ENCODE assay signal across 11 cellular contexts in genomic region chr22:37547249-37547741, GRCh38. TPM values are rescaled to one million over a fixed set of nuclear protein-coding genes. Genes with fewer than 3 reads are reported as not detected.
DNase-seq lines count a peak whose midpoint lies in the region; ATAC-seq and TF ChIP-seq lines count a peak whose summit lies in the region.
"Had no signal": no experiment of that assay in that cellular context is flagged by ENCODE, and none has a peak within 500 bp of the region (broad histone marks: within the 10 kb centered on the region; RNA-seq: fewer than 3 reads in every experiment).

No MANE protein-coding gene starts in this region.

- H3K4me1 ChIP-seq in HEK293 (ENCODE audit: control insufficient read depth, insufficient read depth, low read length) (no peaks in the 10 kb centered on the region), lung (ENCODE audit: control insufficient read depth in 2 of 2, insufficient read depth in 2 of 2, low read length in 2 of 2) (peaks cover 0 to 22% of the 10 kb centered on the region in 2 donors), spleen (peaks cover 19 to 70% (median 39%) of the 10 kb centered on the region in 6 donors)

- intact Hi-C loops in spleen (cut with DNase I; ENCODE audit: low total_unique reads), result no loop called here
- intact Hi-C loops in CD4-positive, alpha-beta T cell (cut with DNase I, micrococcal nuclease), result no loop called here

- DNase-seq in coronary artery (ENCODE audit: low spot score) (peak; percentile 74), lung (ENCODE audit: low spot score) (no peak), spleen (no peak), HuH-7 (ENCODE audit: low spot score) (no peak), NCI-H1694 treated with DMSO at 0.1 percent for 48 hours (lab: John Stamatoyannopoulos, UW) (no peak), A172 (ENCODE audit: low spot score) (no peak)
- no peak for DNase-seq in CD4-positive, alpha-beta T cell
- DNase-seq: Kasumi-1 had no signal

- H3K27me3 ChIP-seq in lung (ENCODE audit: control insufficient read depth, insufficient read depth) (no peaks in the 10 kb centered on the region), spleen (replicated peaks in 1 of 7) (peaks cover 0 to 47% (median 0%) of the 10 kb centered on the region in 7 donors)
- H3K27me3 ChIP-seq in CD4-positive, alpha-beta T cell (ENCODE audit: control insufficient read depth, insufficient read depth, low read length), result no peaks in the 10 kb centered on the region

- no peak overlapping the region for H3K4me3 Mint-ChIP-seq in CD4-positive, alpha-beta T cell

- POLR2A ChIA-PET in HEK293 (lab: Yijun Ruan, JAX), result interaction anchor here (0.5 to 2.3 kb wide), 6 partner anchors 13 to 61 kb away, joined by 3 to 8 read pairs (median 4); partner anchors contain the start of genes CDC42EP1 and GGA1
- POLR2A ChIA-PET in CD4-positive, alpha-beta T cell (lab: Charles Lee), result no interaction called here

- H3K27ac Mint-ChIP-seq in CD4-positive, alpha-beta T cell, result no peak overlapping the region

- H3K36me3 ChIP-seq in HEK293 (ENCODE audit: control insufficient read depth in 2 of 2, insufficient read depth in 1 of 2, low read length in 2 of 2) (no peaks in the 10 kb centered on the region), lung (ENCODE audit: control insufficient read depth in 2 of 2, insufficient read depth in 2 of 2, low read length in 2 of 2) (no peaks in the 10 kb centered on the region), spleen (no peaks in the 10 kb centered on the region)

- CTCF ChIA-PET in HEK293 (lab: Yijun Ruan, JAX), result interaction anchor here (0.5 to 16.7 kb wide), 8 partner anchors 19 to 316 kb away, joined by 3 to 608 read pairs (median 4); partner anchors contain the start of genes GGA1 and LGALS2
- CTCF ChIA-PET in CD4-positive, alpha-beta T cell (lab: Charles Lee), result interaction anchor here (3.9 kb wide), 1 partner anchor 19 kb away, joined by 26 read pairs; no protein-coding TSS in a partner anchor

- no peaks in the 10 kb centered on the region for H3K36me3 Mint-ChIP-seq in CD4-positive, alpha-beta T cell (ENCODE audit: low read depth)

- ATAC-seq in lung (ENCODE audit: insufficient read depth, low FRiP score), result no peak
- no peak for ATAC-seq in CD4-positive, alpha-beta T cell (ENCODE audit: poor library complexity)

- H3K4me1 Mint-ChIP-seq in CD4-positive, alpha-beta T cell (ENCODE audit: low read depth), result peaks cover 6% of the 10 kb centered on the region

- TF ChIP-seq CTCF in HEK293 (tag by site-specific recombination; IDR thresholded peaks at IDR 0.05), result no peak
- no peak for TF ChIP-seq CTCF in coronary artery (IDR thresholded peaks at IDR 0.05)
- TF ChIP-seq CTCF in lung (IDR thresholded peaks at IDR 0.05; ENCODE audit: control extremely low read depth, extremely low read depth), result no peak
- TF ChIP-seq CTCF in spleen (IDR thresholded peaks at IDR 0.05 in 8 of 11, conservative IDR thresholded peaks at IDR 0.05 in 3 of 11), result no peak
- no peak for TF ChIP-seq CTCF in CD4-positive, alpha-beta T cell (IDR thresholded peaks at IDR 0.05)

- no peaks in the 10 kb centered on the region for H3K9me3 Mint-ChIP-seq in CD4-positive, alpha-beta T cell

- H3K4me3 ChIP-seq in HEK293 (ENCODE audit: low read depth, low read length), result no peak overlapping the region
- H3K4me3 ChIP-seq in coronary artery, result no peak overlapping the region
- H3K4me3 ChIP-seq in lung, result no peak overlapping the region
- H3K4me3 ChIP-seq in spleen, result no peak overlapping the region

- H3K27me3 Mint-ChIP-seq in CD4-positive, alpha-beta T cell, result peaks cover 15% of the 10 kb centered on the region

- H3K9me3 ChIP-seq in HEK293 (ENCODE audit: control insufficient read depth, insufficient read depth, low read depth, low read length) (no peaks in the 10 kb centered on the region), lung (ENCODE audit: control insufficient read depth in 2 of 2, insufficient read depth in 1 of 2, low read length in 1 of 2) (no peaks in the 10 kb centered on the region), spleen (no peaks in the 10 kb centered on the region)
- no peaks in the 10 kb centered on the region for H3K9me3 ChIP-seq in CD4-positive, alpha-beta T cell (ENCODE audit: control insufficient read depth, low read length)

- 59 to 63% methylated on average over 9 of the region's 9 CpGs for WGBS in lung, 2 donors
- whole genome bisulfite sequencing in spleen, 5 donors, result 75 to 79% (median 76%) methylated on average over 9 of the region's 9 CpGs

- no peak overlapping the region for H3K27ac ChIP-seq in HEK293 (ENCODE audit: extremely low read depth, low read depth, low read length)
- peak overlapping the region; percentile 98 to 99 for H3K27ac ChIP-seq in coronary artery
- H3K27ac ChIP-seq in lung (ENCODE audit: low read depth in 1 of 2, low read length in 1 of 2), result peak overlapping the region; percentile 73 to 93
- H3K27ac ChIP-seq in spleen, result peak overlapping the region; percentile 15 to 90 (median 80)
- no peak overlapping the region for H3K27ac ChIP-seq in CD4-positive, alpha-beta T cell (ENCODE audit: low read depth, low read length)
- H3K27ac ChIP-seq: C4-2B had no signal

- no peak for TF ChIP-seq POLR2A in spleen (IDR thresholded peaks at IDR 0.05)

TF ChIP-seq in HEK293, 187 proteins besides CTCF, POLR2A, EP300 and RAD21:
- TF ChIP-seq ZNF394 (tag by site-specific recombination; IDR thresholded peaks at IDR 0.05; ENCODE audit: borderline replicate concordance) (peak; percentile 57; the same call in 1 of the 2 replicates), ZNF645 (tag by site-specific recombination; IDR thresholded peaks at IDR 0.05) (no peak)

RNA-seq across cellular contexts. Expression of gene CDC42EP1, which starts 13.0 kb away (rescaled TPM):
- total RNA-seq in lung (10 to 100 TPM; 23.9 to 77.0 TPM), spleen (10 to 100 TPM; 13.2 to 35.7 (median 22.4) TPM)
- polyA plus RNA-seq in lung (10 to 100 TPM; 39.8 to 64.1 TPM), spleen (10 to 100 TPM in 1 of 3 donors, 1 to 10 TPM in 2; 4.6 to 13.7 (median 4.8) TPM)
- not detected for total RNA-seq in CD4-positive, alpha-beta T cell
- total RNA-seq in A172 (2014; rRNA removed; shearing (Covaris generic)), result 18.2 and 23.0 TPM in 2 replicates

RNA-seq across cellular contexts. Expression of gene CARD10, which starts 28.1 kb away (rescaled TPM):
- total RNA-seq in lung (10 to 100 TPM; 12.0 to 16.3 TPM), spleen (10 to 100 TPM in 4 of 7 donors, 1 to 10 TPM in 3; 6.9 to 12.5 (median 11.3) TPM)
- polyA plus RNA-seq in lung (1 to 10 TPM; 6.8 to 8.4 TPM), spleen (1 to 10 TPM; 2.5 to 9.1 (median 5.7) TPM)
- under 1 TPM; 0.20 to 0.63 TPM for total RNA-seq in CD4-positive, alpha-beta T cell
- total RNA-seq in A172 (2014; rRNA removed; shearing (Covaris generic)), result 20.4 and 41.0 TPM in 2 replicates

RNA-seq across cellular contexts. Expression of gene LGALS2, which starts 32.6 kb away (rescaled TPM):
- total RNA-seq in lung (1 to 10 TPM in 1 of 2 donors, under 1 TPM in 1; 0.89 to 3.1 TPM), spleen (10 to 100 TPM in 5 of 7 donors, 1 to 10 TPM in 1, not detected in 1; 3.9 to 22.8 (median 12.8) TPM)
- polyA plus RNA-seq in lung (1 to 10 TPM; 2.4 to 4.3 TPM), spleen (10 to 100 TPM; 21.1 to 41.8 (median 25.5) TPM)
- total RNA-seq in CD4-positive, alpha-beta T cell, result 1 to 10 TPM; 2.6 to 3.0 TPM
- total RNA-seq in A172 (2014; rRNA removed; shearing (Covaris generic)), result not detected in 2 replicates
- total RNA-seq: pulmonary artery endothelial cell had no signal

Comparison
In these comparisons a context has a peak if more than half of its experiments do, and no peak if none do; other contexts are left out.
1. H3K27ac ChIP-seq: peak in coronary artery (2 of 2), lung (2 of 2) and spleen (8 of 8); none in HEK293 (single experiment) and CD4-positive, alpha-beta T cell (single experiment).
2. RNA of gene CDC42EP1, which starts 13.0 kb away (total RNA-seq): 23.9 to 77.0 TPM in lung, 13.2 to 35.7 TPM in spleen and 18.2 to 23.0 TPM in A172; not detected in CD4-positive, alpha-beta T cell; every median in the first group is over 10 times any median in the second.
3. RNA of gene CARD10, which starts 28.1 kb away (total RNA-seq): 20.4 to 41.0 TPM in A172, 12.0 to 16.3 TPM in lung and 6.9 to 12.5 TPM in spleen; 0.20 to 0.63 TPM in CD4-positive, alpha-beta T cell; every median in the first group is over 4 times any median in the second.